Comparison of ENCODE assay signal across 27 cellular contexts in the genomic region with DNA sequence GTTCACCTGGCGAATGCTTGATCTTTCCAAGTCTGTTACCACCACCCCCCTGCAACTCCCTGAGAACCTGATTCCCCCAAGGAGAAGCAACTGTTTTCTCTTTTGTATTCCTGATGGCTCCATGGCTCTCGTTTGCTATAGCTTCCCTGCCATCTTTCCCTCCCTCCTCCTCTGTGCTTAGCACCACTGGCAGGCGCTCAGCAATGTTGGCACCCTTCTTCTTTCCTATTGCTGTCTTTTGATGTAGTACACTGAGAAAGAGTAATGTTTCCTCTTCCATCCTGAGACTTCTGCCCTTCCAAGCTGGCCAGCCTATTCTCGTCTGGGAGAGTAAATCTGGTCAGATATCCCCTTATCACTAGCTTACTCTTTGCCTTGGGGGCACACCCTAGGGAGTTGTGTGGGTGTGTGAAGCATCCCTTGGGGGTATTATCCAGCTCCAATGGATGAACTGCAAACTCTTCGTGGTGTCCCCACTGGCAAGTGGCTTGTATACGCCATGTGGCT.
A peak's percentile ranks its signal among the peaks of the same experiment; 100 is the strongest.
DNase-seq lines count a peak whose midpoint lies in the region; ATAC-seq and TF ChIP-seq lines count a peak whose summit lies in the region.
"Had no signal": no experiment of that assay in that cellular context is flagged by ENCODE, and none has a peak within 500 bp of the region (broad histone marks: within the 10 kb centered on the region; RNA-seq: fewer than 3 reads in every experiment).

No MANE protein-coding gene starts in this region.

- no peak overlapping the region for H3K27ac Mint-ChIP-seq in activated naive CD8-positive, alpha-beta T cell treated with anti-CD3 and anti-CD28 coated beads, Interleukin-2, amount 50 U/mL, for 24 hours
- H3K27ac Mint-ChIP-seq: activated B cell treated with CpG ODN at 0.5 μM for 24 hours; activated CD8-positive, alpha-beta memory T cell treated with anti-CD3 and anti-CD28 coated beads, Interleukin-2, amount 10 ng/mL, durations not matched to agents 7 days and 5 days; mesothelial cell of epicardium; naive B cell; stimulated activated naive CD8-positive, alpha-beta T cell treated with anti-CD3 and anti-CD28 coated beads, Interleukin-15, amount 100 ng/mL, for 72 hours; T-helper 1 cell treated with Interleukin-12 subunit alpha and Interleukin-12 subunit beta and Interleukin-4 antibody, amounts not matched to agents 30 μg/mL and 1 μg/mL, for 36 hours had no signal

- peak overlapping the region; percentile 49; the same call in 1 of the 2 replicates for H3K4me2 ChIP-seq in PC-3 (ENCODE audit: low read length)
- H3K4me2 ChIP-seq: BLaER1 had no signal

- no peak for DNase-seq in AG04450 (ENCODE audit: low read depth, low spot score)
- no peak for DNase-seq in PC-3
- DNase-seq in caudate nucleus (lab: John Stamatoyannopoulos, UW) = no peak
- DNase-seq in NCI-H1092 treated with DMSO at 0.1 percent for 48 hours (lab: John Stamatoyannopoulos, UW) = no peak
- DNase-seq in HT-29 (ENCODE audit: low spot score) = no peak
- DNase-seq in activated naive CD8-positive, alpha-beta T cell treated with anti-CD3 and anti-CD28 coated beads, Interleukin-2, amount 50 U/mL, for 24 hours = no peak
- DNase-seq: activated B cell treated with CpG ODN at 0.5 μM for 24 hours; activated CD4-positive, alpha-beta T cell treated with anti-CD3 and anti-CD28 coated beads, Interleukin-2, amount 50 U/mL, for 1 hour; activated CD8-positive, alpha-beta memory T cell treated with anti-CD3 and anti-CD28 coated beads, Interleukin-2, amount 10 ng/mL, durations not matched to agents 7 days and 5 days; activated T-cell treated with anti-CD3 and anti-CD28 coated beads, Interleukin-2, amount 50 U/mL, for 4 hours; DMS153; H7; Kasumi-1; left lung; MV-4-11; naive B cell; NCI-H146; right cardiac atrium; stimulated activated CD8-positive, alpha-beta memory T cell treated with anti-CD3 and anti-CD28 coated beads, Interleukin-4, amount 100 ng/mL, for 48 hours; stimulated activated naive CD8-positive, alpha-beta T cell treated with anti-CD3 and anti-CD28 coated beads, Interleukin-15, amount 100 ng/mL, for 72 hours; thyroid gland had no signal

- intact Hi-C loops in PC-3 (cut with micrococcal nuclease) = no loop called here

- no peaks in the 10 kb centered on the region for H3K9me3 ChIP-seq in AG04450 (ENCODE audit: control insufficient read depth, insufficient read depth, low read length)
- no peaks in the 10 kb centered on the region for H3K9me3 ChIP-seq in PC-3 (ENCODE audit: low read length)
- H3K9me3 ChIP-seq in mesodermal cell (ENCODE audit: control insufficient read depth, low read length) = no peaks in the 10 kb centered on the region
- H3K9me3 ChIP-seq: BLaER1, left lung, thyroid gland had no signal

- H3K4me3 Mint-ChIP-seq in activated naive CD8-positive, alpha-beta T cell treated with anti-CD3 and anti-CD28 coated beads, Interleukin-2, amount 50 U/mL, for 24 hours = no peak overlapping the region
- H3K4me3 Mint-ChIP-seq: activated B cell treated with CpG ODN at 0.5 μM for 24 hours; activated CD8-positive, alpha-beta memory T cell treated with anti-CD3 and anti-CD28 coated beads, Interleukin-2, amount 10 ng/mL, durations not matched to agents 7 days and 5 days; activated T-cell treated with anti-CD3 and anti-CD28 coated beads, Interleukin-2, amount 50 U/mL, for 4 hours; mesothelial cell of epicardium; naive B cell; stimulated activated naive CD8-positive, alpha-beta T cell treated with anti-CD3 and anti-CD28 coated beads, Interleukin-15, amount 100 ng/mL, for 72 hours; T-helper 1 cell treated with Interleukin-12 subunit alpha and Interleukin-12 subunit beta and Interleukin-4 antibody, amounts not matched to agents 30 μg/mL and 1 μg/mL, for 36 hours had no signal

- CTCF ChIA-PET in AG04450 (lab: Charles Lee) = interaction anchor here (2.7 kb wide), 1 partner anchor 47 kb away, joined by 16 read pairs; no protein-coding TSS in a partner anchor
- CTCF ChIA-PET in PC-3 (lab: Charles Lee) = no interaction called here

- BruUV-seq in PC-3 (replicated peaks; lab: Mats Ljungman, UMichigan) = no TSS peak

- POLR2A ChIA-PET in AG04450 (lab: Yijun Ruan, JAX) (interaction anchor here (0.6 to 1.6 kb wide), 3 partner anchors 82 to 1393 kb away, joined by 3 to 10 read pairs (median 4); no protein-coding TSS in a partner anchor), PC-3 (lab: Charles Lee; ENCODE audit: unreplicated experiment) (no interaction called here)

- 72 to 75% methylated on average over 2 to 4 of the region's 6 CpGs for WGBS in mesodermal cell (ENCODE audit: insufficient coverage in 2 of 2), 2 experiments

- no peaks in the 10 kb centered on the region for H3K79me2 ChIP-seq in PC-3 (ENCODE audit: low read length)

- no peaks in the 10 kb centered on the region for H3K36me3 Mint-ChIP-seq in activated naive CD8-positive, alpha-beta T cell treated with anti-CD3 and anti-CD28 coated beads, Interleukin-2, amount 50 U/mL, for 24 hours (ENCODE audit: low read depth)
- H3K36me3 Mint-ChIP-seq: activated CD8-positive, alpha-beta memory T cell treated with anti-CD3 and anti-CD28 coated beads, Interleukin-2, amount 10 ng/mL, durations not matched to agents 7 days and 5 days; mesothelial cell of epicardium; naive B cell had no signal

- TF ChIP-seq CTCF in AG04450 (IDR thresholded peaks at IDR 0.05; ENCODE audit: low read depth, low read length) (no peak), PC-3 (conservative IDR thresholded peaks at IDR 0.05; ENCODE audit: low read depth, low read length) (no peak)

- no peaks in the 10 kb centered on the region for H3F3A ChIP-seq in PC-3 (ENCODE audit: low read length, unreplicated experiment)

- no peaks in the 10 kb centered on the region for H3K9me3 Mint-ChIP-seq in activated naive CD8-positive, alpha-beta T cell treated with anti-CD3 and anti-CD28 coated beads, Interleukin-2, amount 50 U/mL, for 24 hours
- H3K9me3 Mint-ChIP-seq: activated B cell treated with CpG ODN at 0.5 μM for 24 hours; activated T-cell treated with anti-CD3 and anti-CD28 coated beads, Interleukin-2, amount 50 U/mL, for 4 hours; mesothelial cell of epicardium; stimulated activated naive CD8-positive, alpha-beta T cell treated with anti-CD3 and anti-CD28 coated beads, Interleukin-15, amount 100 ng/mL, for 72 hours; T-helper 1 cell treated with Interleukin-12 subunit alpha and Interleukin-12 subunit beta and Interleukin-4 antibody, amounts not matched to agents 30 μg/mL and 1 μg/mL, for 36 hours had no signal

- no peaks in the 10 kb centered on the region for H3K36me3 ChIP-seq in PC-3 (ENCODE audit: low read depth, low read length)
- peaks cover 36% of the 10 kb centered on the region for H3K36me3 ChIP-seq in mesodermal cell (ENCODE audit: control insufficient read depth, insufficient read depth, low read length)
- H3K36me3 ChIP-seq: BLaER1, left lung, thyroid gland had no signal

- no peaks in the 10 kb centered on the region for H3K27me3 ChIP-seq in AG04450 (ENCODE audit: control insufficient read depth, insufficient read depth, low read length)
- H3K27me3 ChIP-seq in PC-3 (ENCODE audit: low read length) = no peaks in the 10 kb centered on the region
- H3K27me3 ChIP-seq: BLaER1, left lung, thyroid gland had no signal

- no peak overlapping the region for H3K9ac ChIP-seq in PC-3 (ENCODE audit: low read length)
- H3K9ac ChIP-seq: BLaER1 had no signal

- no peak overlapping the region for H3K4me3 ChIP-seq in AG04450 (ENCODE audit: low read depth, low read length)
- no peak overlapping the region for H3K4me3 ChIP-seq in PC-3 (ENCODE audit: low read length)
- H3K4me3 ChIP-seq in mesodermal cell (ENCODE audit: extremely low read depth, insufficient read depth, low read length, poor library complexity, severe bottlenecking) = no peak overlapping the region
- H3K4me3 ChIP-seq: BLaER1, left lung, SK-N-MC, thyroid gland had no signal

- H3K4me1 ChIP-seq in PC-3 (ENCODE audit: insufficient read depth, low read length) (peaks cover 17% of the 10 kb centered on the region), mesodermal cell (ENCODE audit: control insufficient read depth, insufficient read depth, low read length, poor library complexity, severe bottlenecking) (peaks cover 48% of the 10 kb centered on the region)
- H3K4me1 ChIP-seq: BLaER1, left lung, thyroid gland had no signal

- no peak for ATAC-seq in PC-3
- no peak for ATAC-seq in HG03354 (IDR thresholded peaks at IDR 0.05; ENCODE audit: poor library complexity, severe bottlenecking, unreplicated experiment)
- ATAC-seq in activated naive CD8-positive, alpha-beta T cell treated with anti-CD3 and anti-CD28 coated beads, Interleukin-2, amount 50 U/mL, for 24 hours = no peak
- ATAC-seq: activated CD8-positive, alpha-beta memory T cell treated with anti-CD3 and anti-CD28 coated beads, Interleukin-2, amount 10 ng/mL, durations not matched to agents 7 days and 5 days; activated T-cell treated with anti-CD3 and anti-CD28 coated beads, Interleukin-2, amount 50 U/mL, for 4 hours; right cardiac atrium; stimulated activated naive CD8-positive, alpha-beta T cell treated with anti-CD3 and anti-CD28 coated beads, Interleukin-15, amount 100 ng/mL, for 72 hours had no signal

- no peaks in the 10 kb centered on the region for H3K4me1 Mint-ChIP-seq in activated naive CD8-positive, alpha-beta T cell treated with anti-CD3 and anti-CD28 coated beads, Interleukin-2, amount 50 U/mL, for 24 hours
- H3K4me1 Mint-ChIP-seq: activated B cell treated with CpG ODN at 0.5 μM for 24 hours; activated CD8-positive, alpha-beta memory T cell treated with anti-CD3 and anti-CD28 coated beads, Interleukin-2, amount 10 ng/mL, durations not matched to agents 7 days and 5 days; naive B cell; stimulated activated naive CD8-positive, alpha-beta T cell treated with anti-CD3 and anti-CD28 coated beads, Interleukin-15, amount 100 ng/mL, for 72 hours had no signal

- H3K27ac ChIP-seq in AG04450 (ENCODE audit: low read depth, low read length) (peak overlapping the region; percentile 80), PC-3 (ENCODE audit: low read length) (no peak overlapping the region), caudate nucleus (ENCODE audit: low read depth, low read length) (peak overlapping the region; percentile 68), mesodermal cell (ENCODE audit: low read depth, low read length, severe bottlenecking) (peak overlapping the region; percentile 94)
- H3K27ac ChIP-seq: BLaER1, left lung, SK-N-MC, thyroid gland had no signal

- H3K27me3 Mint-ChIP-seq in activated naive CD8-positive, alpha-beta T cell treated with anti-CD3 and anti-CD28 coated beads, Interleukin-2, amount 50 U/mL, for 24 hours = peaks cover 2% of the 10 kb centered on the region
- H3K27me3 Mint-ChIP-seq: activated B cell treated with CpG ODN at 0.5 μM for 24 hours; activated CD8-positive, alpha-beta memory T cell treated with anti-CD3 and anti-CD28 coated beads, Interleukin-2, amount 10 ng/mL, durations not matched to agents 7 days and 5 days; stimulated activated naive CD8-positive, alpha-beta T cell treated with anti-CD3 and anti-CD28 coated beads, Interleukin-15, amount 100 ng/mL, for 72 hours had no signal

- H2AFZ ChIP-seq in PC-3 (ENCODE audit: low read length) = 0 out of 2 replicates have a peak overlapping the region, but pooled peaks have one; percentile 19

- no peaks in the 10 kb centered on the region for H4K20me1 ChIP-seq in PC-3 (ENCODE audit: low read length)
- H4K20me1 ChIP-seq: BLaER1 had no signal

- no peaks in the 10 kb centered on the region for H3K9me2 ChIP-seq in PC-3 (replicated peaks; ENCODE audit: low read length)
